In genomic region chr16:8848939-8849391, GRCh38 we compare ENCODE assay signal across 11 cellular contexts. TPM values are rescaled to one million over a fixed set of nuclear protein-coding genes. Genes with fewer than 3 reads are reported as not detected.
DNase-seq lines count a peak whose midpoint lies in the region; ATAC-seq and TF ChIP-seq lines count a peak whose summit lies in the region.
"Had no signal": no experiment of that assay in that cellular context is flagged by ENCODE, and none has a peak within 500 bp of the region (broad histone marks: within the 10 kb centered on the region; RNA-seq: fewer than 3 reads in every experiment).

No MANE protein-coding gene starts in this region.

- H3K4me3 Mint-ChIP-seq in progenitor cell of endocrine pancreas (ENCODE audit: low read depth): no peak overlapping the region
- H3K4me3 Mint-ChIP-seq: activated CD4-positive, alpha-beta T cell treated with anti-CD3 and anti-CD28 coated beads, Interleukin-2, amount 10 ng/mL, durations not matched to agents 7 days and 5 days had no signal

- peak overlapping the region; percentile 84 for H3K27ac Mint-ChIP-seq in progenitor cell of endocrine pancreas

- H3K4me1 Mint-ChIP-seq in progenitor cell of endocrine pancreas (ENCODE audit: low read depth): peaks cover 7% of the 10 kb centered on the region

- H3K27me3 Mint-ChIP-seq in progenitor cell of endocrine pancreas: no peaks in the 10 kb centered on the region
- H3K27me3 Mint-ChIP-seq: activated CD4-positive, alpha-beta T cell treated with anti-CD3 and anti-CD28 coated beads, Interleukin-2, amount 10 ng/mL, durations not matched to agents 7 days and 5 days had no signal

- H3K36me3 Mint-ChIP-seq in progenitor cell of endocrine pancreas (ENCODE audit: insufficient read depth): peaks cover 21% of the 10 kb centered on the region

- ATAC-seq in HG02798 (IDR thresholded peaks at IDR 0.05; ENCODE audit: poor library complexity, unreplicated experiment) (no peak), HG02571 (IDR thresholded peaks at IDR 0.05; ENCODE audit: unreplicated experiment) (no peak)

- no peak for TF ChIP-seq CTCF in progenitor cell of endocrine pancreas (IDR thresholded peaks at IDR 0.05; ENCODE audit: unreplicated experiment)

- DNase-seq in ELF-1 (ENCODE audit: low read depth, low spot score) (peak; percentile 3), LHCN-M2 (ENCODE audit: low read depth) (peak; percentile 85), ecto neural progenitor cell (ENCODE audit: low spot score) (peak; percentile 29), progenitor cell of endocrine pancreas (ENCODE audit: low spot score, unreplicated experiment) (no peak)
- no peak for DNase-seq in activated naive CD4-positive, alpha-beta T cell treated with Interleukin-2 at 50 U/mL for 16 hours
- DNase-seq: activated CD4-positive, alpha-beta T cell treated with anti-CD3 and anti-CD28 coated beads, Interleukin-2, amount 10 ng/mL, durations not matched to agents 7 days and 5 days; stimulated activated CD4-positive, alpha-beta T cell treated with anti-CD3 and anti-CD28 coated beads, Interleukin-15, amount 100 ng/mL, for 24 hours; trophoblast cell had no signal

- H3K9me3 Mint-ChIP-seq in progenitor cell of endocrine pancreas (ENCODE audit: low read depth): no peaks in the 10 kb centered on the region
- H3K9me3 Mint-ChIP-seq: activated CD4-positive, alpha-beta T cell treated with anti-CD3 and anti-CD28 coated beads, Interleukin-2, amount 10 ng/mL, durations not matched to agents 7 days and 5 days had no signal

RNA-seq across cellular contexts. Expression of gene CARHSP1, which starts 19.8 kb away (rescaled TPM):
- total RNA-seq in LHCN-M2 (2014; rRNA removed) (220 and 222 TPM in 2 replicates), progenitor cell of endocrine pancreas (117 and 122 TPM in 2 replicates)
- 202 TPM for polyA plus RNA-seq in LHCN-M2 (2012)

RNA-seq across cellular contexts. Expression of gene LITAFD, which starts 33.2 kb away (rescaled TPM):
- total RNA-seq in LHCN-M2 (2014; rRNA removed) (not detected in 2 replicates), progenitor cell of endocrine pancreas (not detected in 2 replicates)
- polyA plus RNA-seq in LHCN-M2 (2012): not detected
- total RNA-seq: activated CD4-positive, alpha-beta T cell treated with anti-CD3 and anti-CD28 coated beads, Interleukin-2, amount 10 ng/mL, durations not matched to agents 7 days and 5 days; dermis microvascular lymphatic vessel endothelial cell had no signal

RNA-seq across cellular contexts. Expression of gene PMM2, which starts 51.3 kb away (rescaled TPM):
- 29.9 and 30.3 TPM in 2 replicates for total RNA-seq in LHCN-M2 (2014; rRNA removed)
- polyA plus RNA-seq in LHCN-M2 (2012): 23.5 TPM
- 26.5 and 30.3 TPM in 2 replicates for total RNA-seq in progenitor cell of endocrine pancreas

RNA-seq across cellular contexts. Expression of gene TMEM186, which starts 51.5 kb away (rescaled TPM):
- total RNA-seq in LHCN-M2 (2014; rRNA removed) (2.6 and 4.4 TPM in 2 replicates), progenitor cell of endocrine pancreas (10.8 and 11.1 TPM in 2 replicates)
- 6.7 TPM for polyA plus RNA-seq in LHCN-M2 (2012)

Comparison
In these comparisons a context has a peak if more than half of its experiments do, and no peak if none do; other contexts are left out.
1. DNase-seq: peak in ELF-1 (single experiment), LHCN-M2 (single experiment) and ecto neural progenitor cell (single experiment); none in progenitor cell of endocrine pancreas (single experiment) and activated naive CD4-positive, alpha-beta T cell treated with Interleukin-2 at 50 U/mL for 16 hours (single experiment).